Comparison of ENCODE assay signal across 1 cellular context in genomic region chr5:126561908-126562307, GRCh38.
TF ChIP-seq lines count a peak whose summit lies in the region.

No MANE protein-coding gene starts in this region.

TF ChIP-seq in IMR-90, 13 proteins besides CTCF, POLR2A, EP300 and RAD21 (continued from another document):
- TF ChIP-seq CHD1 (IDR thresholded peaks at IDR 0.05; ENCODE audit: low read depth, low read length) (no peak), MXI1 (IDR thresholded peaks at IDR 0.05; ENCODE audit: borderline replicate concordance, low read depth, low read length) (no peak), NFE2L2 (IDR thresholded peaks at IDR 0.05; ENCODE audit: low read depth, low read length) (no peak), MAZ (IDR thresholded peaks at IDR 0.05; ENCODE audit: borderline replicate concordance, low read depth, low read length) (no peak), MAFK (IDR thresholded peaks at IDR 0.05; ENCODE audit: low read depth, low read length) (no peak), ELK1 (IDR thresholded peaks at IDR 0.05; ENCODE audit: borderline replicate concordance, low read depth, low read length) (no peak), RFX5 (IDR thresholded peaks at IDR 0.05; ENCODE audit: low read depth, low read length) (no peak), RCOR1 (IDR thresholded peaks at IDR 0.05; ENCODE audit: insufficient replicate concordance, low read length) (no peak), FOS (IDR thresholded peaks at IDR 0.05; ENCODE audit: low read depth, low read length) (no peak), CEBPB (IDR thresholded peaks at IDR 0.05; ENCODE audit: low read depth, low read length) (no peak), BHLHE40 (IDR thresholded peaks at IDR 0.05; ENCODE audit: low read depth, low read length) (no peak)
